ENCODE assay signal across 9 cellular contexts in the genomic region with DNA sequence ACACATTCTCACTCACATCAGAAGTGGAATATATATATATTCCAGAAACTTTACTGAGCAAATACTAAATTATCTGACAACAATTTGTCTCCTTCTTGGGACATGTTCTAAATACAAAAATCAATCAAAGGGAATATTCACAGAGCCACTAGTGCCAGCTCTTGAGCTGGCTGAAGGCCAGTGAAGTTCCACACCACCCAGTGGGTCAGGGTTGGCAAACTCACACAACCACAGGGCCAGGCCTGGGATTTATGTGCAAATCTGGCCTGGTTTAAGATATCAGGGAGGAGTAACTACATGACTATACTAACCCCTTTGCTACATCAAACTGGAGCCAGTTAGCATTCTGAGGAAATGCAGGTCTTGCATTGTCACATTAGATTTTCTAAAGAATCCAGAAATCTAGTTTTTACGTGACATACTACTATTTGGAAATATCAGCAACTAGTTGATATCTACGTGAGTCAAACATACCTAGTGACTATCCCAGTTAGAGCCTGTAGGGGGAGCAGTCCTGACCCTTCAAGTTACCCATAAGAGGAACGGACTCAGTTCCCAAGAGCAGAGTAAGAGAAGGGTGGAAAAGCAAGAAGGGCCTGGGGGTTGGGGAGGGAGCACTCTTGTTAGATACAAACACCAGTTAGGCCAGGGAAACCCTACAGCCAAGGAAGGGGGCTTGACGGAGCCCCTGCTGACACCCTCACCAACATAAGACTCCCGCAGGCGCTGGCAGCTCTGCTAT.
DNase-seq lines count a peak whose midpoint lies in the region; ATAC-seq and TF ChIP-seq lines count a peak whose summit lies in the region.
"Had no signal": no experiment of that assay in that cellular context is flagged by ENCODE, and none has a peak within 500 bp of the region (broad histone marks: within the 10 kb centered on the region; RNA-seq: fewer than 3 reads in every experiment).

No MANE protein-coding gene starts in this region.

- ATAC-seq in HG03103 (IDR thresholded peaks at IDR 0.05; ENCODE audit: low read depth, unreplicated experiment) (peak; percentile 65), right lobe of liver (peak; percentile 67 to 85 (median 79)), GM19463 (IDR thresholded peaks at IDR 0.05; ENCODE audit: unreplicated experiment) (no peak)

- H3K9me3 Mint-ChIP-seq in activated naive CD4-positive, alpha-beta T cell treated with anti-CD3 and anti-CD28 coated beads, Interleukin-2, amount 10 ng/mL, durations not matched to agents 7 days and 5 days, result no peaks in the 10 kb centered on the region

- H3K27me3 ChIP-seq in SU-DHL-6 (ENCODE audit: low read length), result no peaks in the 10 kb centered on the region
- H3K27me3 ChIP-seq in right lobe of liver, result no peaks in the 10 kb centered on the region

- CTCF ChIA-PET in activated naive CD4-positive, alpha-beta T cell treated with anti-CD3 and anti-CD28 coated beads, Interleukin-2, amount 10 ng/mL, durations not matched to agents 7 days and 5 days (lab: Charles Lee), result no interaction called here

- H2AFZ ChIP-seq in SU-DHL-6 (ENCODE audit: low read depth, low read length, severe bottlenecking), result no peak overlapping the region

- peaks cover 0 to 22% (median under 1%) of the 10 kb centered on the region in 4 donors for H3K4me1 ChIP-seq in right lobe of liver
- H3K4me1 ChIP-seq: SJSA1 had no signal

- H3K27me3 Mint-ChIP-seq in activated naive CD4-positive, alpha-beta T cell treated with anti-CD3 and anti-CD28 coated beads, Interleukin-2, amount 10 ng/mL, durations not matched to agents 7 days and 5 days, result no peaks in the 10 kb centered on the region

- no peak overlapping the region for H3K4me2 ChIP-seq in SU-DHL-6 (ENCODE audit: low read depth, low read length, poor library complexity, severe bottlenecking)

- H3F3A ChIP-seq in SU-DHL-6 (ENCODE audit: insufficient read depth), result no peaks in the 10 kb centered on the region

- H3K9ac ChIP-seq in SU-DHL-6 (ENCODE audit: low read length), result no peak overlapping the region

- H3K36me3 Mint-ChIP-seq in activated naive CD4-positive, alpha-beta T cell treated with anti-CD3 and anti-CD28 coated beads, Interleukin-2, amount 10 ng/mL, durations not matched to agents 7 days and 5 days, result no peaks in the 10 kb centered on the region

- no peak overlapping the region for H3K27ac Mint-ChIP-seq in activated naive CD4-positive, alpha-beta T cell treated with anti-CD3 and anti-CD28 coated beads, Interleukin-2, amount 10 ng/mL, durations not matched to agents 7 days and 5 days

- H3K9me2 ChIP-seq in SU-DHL-6 (replicated peaks; ENCODE audit: insufficient read depth, low read length), result no peaks in the 10 kb centered on the region

- no peak for TF ChIP-seq POLR2A in right lobe of liver (IDR thresholded peaks at IDR 0.05)

- H3K36me3 ChIP-seq in SU-DHL-6 (ENCODE audit: low read length) (no peaks in the 10 kb centered on the region), right lobe of liver (no peaks in the 10 kb centered on the region)
- H3K36me3 ChIP-seq: SJSA1 had no signal

- H3K79me2 ChIP-seq in SU-DHL-6 (ENCODE audit: insufficient read depth, low read length), result no peaks in the 10 kb centered on the region

- 86% methylated on average over 5 of the region's 6 CpGs for WGBS in right lobe of liver (ENCODE audit: insufficient coverage, low coverage, low lambda C conversion rate, missing lambda C conversion rate)

- H3K9me3 ChIP-seq in SU-DHL-6 (ENCODE audit: insufficient read depth, low read length) (no peaks in the 10 kb centered on the region), right lobe of liver (no peaks in the 10 kb centered on the region)
- H3K9me3 ChIP-seq: SJSA1 had no signal

- no peak overlapping the region for H3K4me3 Mint-ChIP-seq in activated naive CD4-positive, alpha-beta T cell treated with anti-CD3 and anti-CD28 coated beads, Interleukin-2, amount 10 ng/mL, durations not matched to agents 7 days and 5 days

- intact Hi-C loops in right lobe of liver (cut with DNase I), result no loop called here

- H3K4me1 Mint-ChIP-seq in activated naive CD4-positive, alpha-beta T cell treated with anti-CD3 and anti-CD28 coated beads, Interleukin-2, amount 10 ng/mL, durations not matched to agents 7 days and 5 days, result peaks cover 8% of the 10 kb centered on the region

- DNase-seq in DMS153 treated with DMSO at 0.1 percent for 48 hours (lab: John Stamatoyannopoulos, UW; ENCODE audit: unreplicated experiment) (peak; percentile 77), right lobe of liver (peak; percentile 38 to 71 (median 57))
- no peak for DNase-seq in activated CD8-positive, alpha-beta memory T cell treated with anti-CD3 and anti-CD28 coated beads, Interleukin-2, amount 50 U/mL, for 4 hours
- no peak for DNase-seq in activated naive CD4-positive, alpha-beta T cell treated with anti-CD3 and anti-CD28 coated beads, Interleukin-2, amount 10 ng/mL, durations not matched to agents 7 days and 5 days
- DNase-seq in activated CD4-positive, CD25-positive, alpha-beta regulatory T cell (lab: John Stamatoyannopoulos, UW), result no peak

- H3K4me3 ChIP-seq in SU-DHL-6 (ENCODE audit: insufficient read depth, low read length, poor library complexity, severe bottlenecking), result no peak overlapping the region
- H3K4me3 ChIP-seq in right lobe of liver, result no peak overlapping the region
- H3K4me3 ChIP-seq: SJSA1 had no signal

- no peaks in the 10 kb centered on the region for H4K20me1 ChIP-seq in SU-DHL-6 (ENCODE audit: low read depth, low read length)

- TF ChIP-seq CTCF in SU-DHL-6 (IDR thresholded peaks at IDR 0.05; ENCODE audit: insufficient read depth, low read length, poor library complexity, severe bottlenecking) (peak; percentile 34), right lobe of liver (IDR thresholded peaks at IDR 0.05) (peak; percentile 23 to 49 (median 35))

- no peak overlapping the region for H3K27ac ChIP-seq in SU-DHL-6 (ENCODE audit: low read depth, low read length)
- H3K27ac ChIP-seq in right lobe of liver, result peak overlapping the region in 1 of 3 donors; percentile 41
- H3K27ac ChIP-seq: SJSA1 had no signal

Comparison
In these comparisons a context has a peak if more than half of its experiments do, and no peak if none do; other contexts are left out.
1. DNase-seq: peak in DMS153 treated with DMSO at 0.1 percent for 48 hours (single experiment) and right lobe of liver (3 of 3); none in activated CD8-positive, alpha-beta memory T cell treated with anti-CD3 and anti-CD28 coated beads, Interleukin-2, amount 50 U/mL, for 4 hours (single experiment), activated naive CD4-positive, alpha-beta T cell treated with anti-CD3 and anti-CD28 coated beads, Interleukin-2, amount 10 ng/mL, durations not matched to agents 7 days and 5 days (single experiment) and activated CD4-positive, CD25-positive, alpha-beta regulatory T cell (0 of 4).